In genomic region chr2:75324141-75324540, GRCh38 we compare ENCODE assay signal across 25 cellular contexts.
DNase-seq lines count a peak whose midpoint lies in the region; TF ChIP-seq lines count a peak whose summit lies in the region.
"Had no signal": no experiment of that assay in that cellular context is flagged by ENCODE, and none has a peak within 500 bp of the region (broad histone marks: within the 10 kb centered on the region; RNA-seq: fewer than 3 reads in every experiment).

No MANE protein-coding gene starts in this region.

- no peaks in the 10 kb centered on the region for H3F3A ChIP-seq in Loucy (ENCODE audit: low read depth)

- no peaks in the 10 kb centered on the region for H3K36me3 ChIP-seq in Loucy (ENCODE audit: insufficient read depth, low read length)
- no peaks in the 10 kb centered on the region for H3K36me3 ChIP-seq in esophagus muscularis mucosa
- H3K36me3 ChIP-seq in A673 (ENCODE audit: insufficient read depth, low read length, poor library complexity, severe bottlenecking): no peaks in the 10 kb centered on the region
- no peaks in the 10 kb centered on the region for H3K36me3 ChIP-seq in transverse colon
- H3K36me3 ChIP-seq: gastrocnemius medialis had no signal

- POLR2A ChIA-PET in A673 (lab: Charles Lee; ENCODE audit: low non-redundant PET): no interaction called here

- TF ChIP-seq CTCF in Loucy (conservative IDR thresholded peaks at IDR 0.05; ENCODE audit: low read length) (no peak), esophagus muscularis mucosa (IDR thresholded peaks at IDR 0.05) (no peak), A673 (conservative IDR thresholded peaks at IDR 0.05; ENCODE audit: low read depth, low read length) (no peak), transverse colon (IDR thresholded peaks at IDR 0.05) (no peak)

- no peak overlapping the region for H3K4me3 ChIP-seq in Loucy (ENCODE audit: low read length, poor library complexity, severe bottlenecking)
- H3K4me3 ChIP-seq in esophagus muscularis mucosa: no peak overlapping the region
- H3K4me3 ChIP-seq in A673 (ENCODE audit: low read depth, low read length, poor library complexity, severe bottlenecking): no peak overlapping the region
- H3K4me3 ChIP-seq in transverse colon: no peak overlapping the region
- H3K4me3 ChIP-seq: coronary artery, gastrocnemius medialis had no signal

- H3K9ac ChIP-seq in Loucy (ENCODE audit: low read depth, low read length, poor library complexity, severe bottlenecking): no peak overlapping the region

- CTCF ChIA-PET in A673 (lab: Charles Lee): no interaction called here

- H4K20me1 ChIP-seq in Loucy (ENCODE audit: insufficient read depth, low read length, poor library complexity, severe bottlenecking): no peaks in the 10 kb centered on the region

- TF ChIP-seq POLR2A in esophagus muscularis mucosa (IDR thresholded peaks at IDR 0.05; ENCODE audit: low read depth) (no peak), transverse colon (IDR thresholded peaks at IDR 0.05) (no peak)

- TF ChIP-seq EP300 in esophagus muscularis mucosa (IDR thresholded peaks at IDR 0.05) (no peak), transverse colon (IDR thresholded peaks at IDR 0.05; ENCODE audit: low read depth) (no peak)

- no TSS peak for BruUV-seq in A673 (replicated peaks; lab: Mats Ljungman, UMichigan)

- H3K9me3 ChIP-seq in Loucy (ENCODE audit: insufficient read depth, low read depth, low read length) (no peaks in the 10 kb centered on the region), esophagus muscularis mucosa (no peaks in the 10 kb centered on the region), A673 (ENCODE audit: low read depth, low read length, poor library complexity, severe bottlenecking) (no peaks in the 10 kb centered on the region), transverse colon (no peaks in the 10 kb centered on the region)
- H3K9me3 ChIP-seq: gastrocnemius medialis had no signal

- in situ Hi-C loops in transverse colon (cut with MboI; ENCODE audit: low pct_ligation_motif_present in 1 of 4, low pct_unique_long_range_greater_than_20kb in 1 of 4, low sequenced_read_pairs in 3 of 4): no loop called here

- no peak overlapping the region for H2AFZ ChIP-seq in Loucy (ENCODE audit: low read length)

- H3K4me2 ChIP-seq in Loucy (ENCODE audit: low read depth, low read length, poor library complexity, severe bottlenecking): peak overlapping the region; percentile 10

- H3K27me3 ChIP-seq in Loucy (ENCODE audit: insufficient read depth, low read length, poor library complexity, severe bottlenecking) (no peaks in the 10 kb centered on the region), esophagus muscularis mucosa (no peaks in the 10 kb centered on the region), A673 (replicated peaks; ENCODE audit: insufficient read depth, low read depth, low read length, poor library complexity) (no peaks in the 10 kb centered on the region), transverse colon (no peaks in the 10 kb centered on the region)
- H3K27me3 ChIP-seq: gastrocnemius medialis had no signal

- peak; percentile 40 for DNase-seq in ELR (ENCODE audit: low read depth)
- DNase-seq in esophagus muscularis mucosa (ENCODE audit: extremely low spot score): peak; percentile 89
- DNase-seq in renal cortical epithelial cell (ENCODE audit: low read depth): peak; percentile 5
- no peak for DNase-seq in A673 (ENCODE audit: low spot score)
- no peak for DNase-seq in transverse colon
- no peak for DNase-seq in activated CD8-positive, alpha-beta memory T cell treated with anti-CD3 and anti-CD28 coated beads for 24 hours
- DNase-seq: activated CD4-positive, CD25-positive, alpha-beta regulatory T cell treated with anti-CD3 and anti-CD28 coated beads, Interleukin-2, amount 50 U/mL, for 72 hours; activated CD8-positive, alpha-beta T cell treated with anti-CD3 and anti-CD28 coated beads for 36 hours; anterior cingulate cortex; DMS53; gastrocnemius medialis; Karpas-422; left ventricle myocardium superior; midbrain; natural killer cell; NCI-H1092; NCI-H187; NCI-H526; small intestine; stimulated activated CD8-positive, alpha-beta memory T cell treated with anti-CD3 and anti-CD28 coated beads, Interleukin-4, amount 100 ng/mL, for 48 hours; stimulated activated naive CD8-positive, alpha-beta T cell treated with anti-CD3 and anti-CD28 coated beads, Interleukin-15, amount 100 ng/mL, for 72 hours; T-cell had no signal

- WGBS in esophagus muscularis mucosa: 100% methylated on average over 2 of the region's 2 CpGs
- 88 to 100% methylated on average over 2 of the region's 2 CpGs for WGBS in transverse colon (ENCODE audit: low coverage in 1 of 2), 2 donors

- no peaks in the 10 kb centered on the region for H3K79me2 ChIP-seq in Loucy (ENCODE audit: insufficient read depth, low read length)

- intact Hi-C loops in esophagus muscularis mucosa (cut with DNase I): no loop called here
- intact Hi-C loops in A673 (cut with micrococcal nuclease; ENCODE audit: unreplicated experiment): no loop called here
- intact Hi-C loops in transverse colon (cut with DNase I; ENCODE audit: low total_unique reads): no loop called here

- H3K4me1 ChIP-seq in Loucy (ENCODE audit: insufficient read depth, low read length, poor library complexity, severe bottlenecking) (peaks cover 17% of the 10 kb centered on the region), esophagus muscularis mucosa (no peaks in the 10 kb centered on the region), A673 (ENCODE audit: insufficient read depth, low read length, poor library complexity, severe bottlenecking) (no peaks in the 10 kb centered on the region), transverse colon (no peaks in the 10 kb centered on the region)
- H3K4me1 ChIP-seq: gastrocnemius medialis had no signal

- no peaks in the 10 kb centered on the region for H3K9me2 ChIP-seq in Loucy (replicated peaks; ENCODE audit: low read depth, low read length)

- H3K27ac ChIP-seq in esophagus muscularis mucosa (replicated peaks in 1 of 4) (no peak overlapping the region), A673 (ENCODE audit: low read depth, low read length, poor library complexity, severe bottlenecking) (no peak overlapping the region), transverse colon (no peak overlapping the region)
- H3K27ac ChIP-seq: coronary artery, gastrocnemius medialis, HL-60 had no signal

Comparison
In these comparisons a context has a peak if more than half of its experiments do, and no peak if none do; other contexts are left out.
1. DNase-seq: peak in ELR (single experiment), esophagus muscularis mucosa (single experiment) and renal cortical epithelial cell (single experiment); none in A673 (single experiment), transverse colon (single experiment) and activated CD8-positive, alpha-beta memory T cell treated with anti-CD3 and anti-CD28 coated beads for 24 hours (single experiment).